21 cellular contexts compared by ENCODE assay signal in genomic region chr12:48452961-48453360, GRCh38. TPM values are rescaled to one million over a fixed set of nuclear protein-coding genes. Genes with fewer than 3 reads are reported as not detected.
"Had no signal": no experiment of that assay in that cellular context is flagged by ENCODE, and none has a peak within 500 bp of the region (broad histone marks: within the 10 kb centered on the region; RNA-seq: fewer than 3 reads in every experiment).

No MANE protein-coding gene starts in this region.

RNA-seq across cellular contexts. Expression of gene ANP32D, which starts 19.4 kb away (rescaled TPM):
- total RNA-seq: kidney; kidney epithelial cell; left cardiac atrium; left colon; left lobe of liver; left lung; left ventricle myocardium inferior; left ventricle myocardium superior; liver; lower leg skin; lower lobe of right lung; lung microvascular endothelial cell; mammary epithelial cell; mesenteric fat pad; mononuclear cell; mucosa of descending colon; mucosa of gallbladder; myocyte; naive thymus-derived CD4-positive, alpha-beta T cell had no signal
- polyA plus RNA-seq: immature natural killer cell; keratinocyte; liver; mammary epithelial cell; naive thymus-derived CD4-positive, alpha-beta T cell had no signal

RNA-seq across cellular contexts. Expression of gene C12orf54, which starts 29.3 kb away (rescaled TPM):
- total RNA-seq: kidney; kidney epithelial cell; left cardiac atrium; left colon; left lobe of liver; left lung; left ventricle myocardium inferior; left ventricle myocardium superior; liver; lower leg skin; lung microvascular endothelial cell; mesenteric fat pad; mononuclear cell; mucosa of gallbladder; myocyte; naive thymus-derived CD4-positive, alpha-beta T cell had no signal
- polyA plus RNA-seq: immature natural killer cell; liver; naive thymus-derived CD4-positive, alpha-beta T cell had no signal
